In the genomic region with DNA sequence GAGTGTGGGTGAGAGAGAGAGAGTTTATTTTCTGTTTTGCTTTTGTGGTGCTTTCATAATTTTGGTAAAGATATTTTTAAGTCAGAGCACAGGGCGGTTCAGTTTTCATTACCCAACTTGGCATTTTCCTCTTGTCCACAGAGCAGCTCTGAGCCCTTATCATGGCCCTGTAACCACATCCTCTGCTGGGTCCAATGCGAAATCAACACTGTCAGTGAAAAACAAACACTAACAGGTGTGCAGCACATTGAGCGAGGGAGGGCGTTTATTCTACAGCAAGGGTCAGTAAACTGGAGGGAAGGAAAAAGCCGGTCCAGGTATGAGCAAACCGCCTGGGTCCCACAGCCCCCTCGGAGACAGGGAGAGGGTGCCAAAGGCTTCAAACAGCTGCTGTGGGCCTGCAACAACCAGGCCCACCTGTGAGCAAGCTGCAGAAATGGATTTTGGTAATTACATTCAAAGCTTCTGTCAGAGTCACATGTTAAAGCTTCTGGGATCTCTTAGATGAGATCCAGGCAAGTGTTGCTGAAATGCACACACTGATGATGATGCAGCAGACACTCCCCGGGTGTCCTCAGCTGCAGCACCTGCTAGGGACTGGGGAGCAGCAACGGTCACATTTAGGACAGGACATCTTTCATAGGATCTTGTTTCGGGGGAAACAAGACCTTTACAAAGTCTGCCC, we compare ENCODE assay signal across 9 cellular contexts.
DNase-seq lines count a peak whose midpoint lies in the region; ATAC-seq, FAIRE-seq and TF ChIP-seq lines count a peak whose summit lies in the region.
"Had no signal": no experiment of that assay in that cellular context is flagged by ENCODE, and none has a peak within 500 bp of the region (broad histone marks: within the 10 kb centered on the region; RNA-seq: fewer than 3 reads in every experiment).

No MANE protein-coding gene starts in this region.

- peaks cover 0 to 6% (median 2%) of the 10 kb centered on the region in 4 donors for H3K4me1 ChIP-seq in Peyer's patch

- in situ Hi-C loops in brain microvascular endothelial cell (cut with HindIII; ENCODE audit: low pct_ligation_motif_present, low sequenced_read_pairs) = no loop called here

- TF ChIP-seq CTCF in Peyer's patch (IDR thresholded peaks at IDR 0.05) = no peak
- TF ChIP-seq CTCF in brain microvascular endothelial cell (IDR thresholded peaks at IDR 0.05; ENCODE audit: low read depth, low read length, missing control alignments) = no peak

- H3K9me3 ChIP-seq in Peyer's patch = no peaks in the 10 kb centered on the region

- DNase-seq in DMS53 (lab: John Stamatoyannopoulos, UW) = peak; percentile 96
- DNase-seq in Peyer's patch = peak in 2 of 3 donors; percentile 66 to 76
- DNase-seq in left colon = peak; percentile 41 to 42
- DNase-seq in effector CD8-positive, alpha-beta T cell (lab: John Stamatoyannopoulos, UW) = no peak
- DNase-seq in brain microvascular endothelial cell = no peak
- no peak for DNase-seq in frontal cortex (ENCODE audit: low spot score in 2 of 2)

- H3K27ac ChIP-seq in Peyer's patch = peak overlapping the region; percentile 16 to 72 (median 52)
- no peak overlapping the region for H3K27ac ChIP-seq in brain microvascular endothelial cell

- FAIRE-seq in frontal cortex (lab: Jason Lieb, UNC) = no peak

- no peak for TF ChIP-seq POLR2A in Peyer's patch (IDR thresholded peaks at IDR 0.05)

- intact Hi-C loops in left colon (cut with DNase I, micrococcal nuclease) = no loop called here

- H3K4me3 ChIP-seq in Peyer's patch (no peak overlapping the region), brain microvascular endothelial cell (ENCODE audit: low read depth, low read length) (no peak overlapping the region)

- H3K36me3 ChIP-seq in Peyer's patch (no peaks in the 10 kb centered on the region), brain microvascular endothelial cell (replicated peaks) (no peaks in the 10 kb centered on the region)

- ATAC-seq in GM19467 (IDR thresholded peaks at IDR 0.05; ENCODE audit: unreplicated experiment) (peak; percentile 75), HG03469 (IDR thresholded peaks at IDR 0.05; ENCODE audit: unreplicated experiment) (peak; percentile 90), left colon (peak; percentile 89)
- ATAC-seq: HCT116 had no signal

- H3K27me3 ChIP-seq in Peyer's patch (no peaks in the 10 kb centered on the region), brain microvascular endothelial cell (replicated peaks) (no peaks in the 10 kb centered on the region)

Comparison
In these comparisons a context has a peak if more than half of its experiments do, and no peak if none do; other contexts are left out.
1. DNase-seq: peak in DMS53 (single experiment), Peyer's patch (2 of 3) and left colon (2 of 2); none in effector CD8-positive, alpha-beta T cell (single experiment), brain microvascular endothelial cell (single experiment) and frontal cortex (0 of 2).
2. Peak in every context shown above with its lines, with median percentiles within 50 percentile points of each other: ATAC-seq.